8 cellular contexts compared by ENCODE assay signal in the genomic region with DNA sequence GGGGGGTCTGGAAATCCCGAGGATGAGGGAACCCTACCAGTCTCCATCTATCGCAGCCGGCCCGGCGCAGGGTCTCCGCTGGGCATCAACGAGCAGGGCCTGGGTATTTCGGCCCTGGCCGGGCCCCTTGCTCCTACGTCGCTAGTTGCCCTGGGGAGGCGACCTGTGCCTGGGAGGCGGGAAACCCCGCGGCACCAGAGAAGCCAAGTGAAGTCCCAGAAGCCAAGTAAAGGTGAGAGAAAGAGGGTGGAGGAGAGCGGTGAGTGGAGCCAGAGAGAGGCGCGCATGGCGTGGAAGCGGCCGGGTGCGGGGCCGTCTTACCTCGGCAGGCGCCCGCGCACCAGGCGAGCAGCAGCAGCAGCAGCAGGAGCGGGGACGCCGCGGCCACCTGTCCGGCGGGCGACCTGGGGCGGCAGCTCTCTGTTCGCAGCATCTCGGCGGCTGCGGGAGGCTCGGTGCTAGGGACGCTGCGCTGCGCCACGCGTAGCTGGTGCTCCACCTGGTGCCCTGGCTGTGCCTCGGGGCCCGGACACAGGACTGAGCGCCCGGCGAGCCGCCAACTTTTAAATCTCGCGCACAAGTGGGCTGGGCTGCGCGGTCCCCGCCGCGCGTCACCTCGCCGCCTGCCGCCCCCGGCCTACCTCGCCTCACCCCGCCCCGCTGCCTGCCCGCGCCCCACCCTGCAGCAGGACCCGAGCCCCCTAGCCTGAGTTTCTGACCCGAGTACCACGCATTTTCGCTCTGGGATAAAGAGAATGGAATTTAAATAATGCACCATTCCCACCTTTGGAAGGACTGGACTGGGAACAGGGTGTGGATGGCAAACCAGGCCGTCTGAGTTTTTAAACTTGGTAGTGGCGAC. TPM values are rescaled to one million over a fixed set of nuclear protein-coding genes. Genes with fewer than 3 reads are reported as not detected.
DNase-seq lines count a peak whose midpoint lies in the region; ATAC-seq and TF ChIP-seq lines count a peak whose summit lies in the region.

NMU (minus strand) TSS at position 539 of the 862 bp plus-strand sequence; CDS start at position 433, 106 bp downstream.

- intact Hi-C loops in left cardiac atrium (cut with DNase I): no loop called here

- ATAC-seq in HG02852 (IDR thresholded peaks at IDR 0.05; ENCODE audit: unreplicated experiment) (peak; percentile 75), left cardiac atrium (peak; percentile 78 to 87), HG03175 (IDR thresholded peaks at IDR 0.05; ENCODE audit: unreplicated experiment) (no peak)

- DNase-seq in NCI-H2227 (lab: John Stamatoyannopoulos, UW; ENCODE audit: unreplicated experiment) (peak; percentile 30), NCI-H2227 treated with DMSO at 0.1 percent for 48 hours (lab: John Stamatoyannopoulos, UW) (no peak), NCI-H748 treated with DMSO at 0.1 percent for 48 hours (lab: John Stamatoyannopoulos, UW) (peak; percentile 51), left cardiac atrium (peak; percentile 39), retinal pigment epithelial cell (ENCODE audit: low read depth) (no peak)
- DNase-seq in activated naive CD4-positive, alpha-beta T cell treated with Interleukin-2 at 50 U/mL for 16 hours: peak; percentile 30

- H3K4me3 ChIP-seq in retinal pigment epithelial cell (ENCODE audit: low read length): peak within 1 kb of the TSS; percentile 57

- TF ChIP-seq CTCF in retinal pigment epithelial cell (conservative IDR thresholded peaks at IDR 0.05; ENCODE audit: low read depth, low read length): peak; percentile 12

RNA-seq across cellular contexts. Expression of gene NMU, which starts in this region (rescaled TPM):
- total RNA-seq in left cardiac atrium: not detected

Comparison
In these comparisons a context has a peak if more than half of its experiments do, and no peak if none do; other contexts are left out.
1. DNase-seq: peak in NCI-H2227 (single experiment), NCI-H748 treated with DMSO at 0.1 percent for 48 hours (single experiment) and activated naive CD4-positive, alpha-beta T cell treated with Interleukin-2 at 50 U/mL for 16 hours (single experiment); none in NCI-H2227 treated with DMSO at 0.1 percent for 48 hours (single experiment) and retinal pigment epithelial cell (single experiment).
2. Peak in DNase-seq and ATAC-seq in left cardiac atrium; RNA of the gene not detected or under 1 TPM.